Comparison of ENCODE assay signal across 8 cellular contexts in genomic region chr7:43834463-43835251, GRCh38. TPM values are rescaled to one million over a fixed set of nuclear protein-coding genes. Genes with fewer than 3 reads are reported as not detected.
DNase-seq lines count a peak whose midpoint lies in the region; ATAC-seq lines count a peak whose summit lies in the region.

No MANE protein-coding gene starts in this region.

- peak overlapping the region; percentile 34 for H3K4me3 ChIP-seq in mononuclear cell (ENCODE audit: low read length)

- ATAC-seq in GM21723 (IDR thresholded peaks at IDR 0.05; ENCODE audit: unreplicated experiment), result peak; percentile 45

- no peaks in the 10 kb centered on the region for H3K27me3 ChIP-seq in mononuclear cell (ENCODE audit: insufficient read depth, low read length)

- H3K9me3 ChIP-seq in mononuclear cell (ENCODE audit: low read depth, low read length), result peaks cover 4% of the 10 kb centered on the region

- H3K4me1 ChIP-seq in mononuclear cell (ENCODE audit: insufficient read depth, low read length), result peaks cover 18% of the 10 kb centered on the region

- DNase-seq in DMS53 treated with DMSO at 0.1 percent for 48 hours (lab: John Stamatoyannopoulos, UW; ENCODE audit: unreplicated experiment) (peak; percentile 57), NCI-H226 (peak; percentile 41), NCI-H1694 treated with DMSO at 0.1 percent for 48 hours (lab: John Stamatoyannopoulos, UW) (no peak), NCI-H1436 (lab: John Stamatoyannopoulos, UW) (no peak), NCI-H510A treated with DMSO at 0.1 percent for 48 hours (lab: John Stamatoyannopoulos, UW) (no peak)
- DNase-seq in activated effector memory CD4-positive, alpha-beta T cell treated with anti-CD3 and anti-CD28 coated beads, Interleukin-2, amount 50 U/mL, for 16 hours, result peak; percentile 73

RNA-seq across cellular contexts. Expression of gene MRPS24, which starts 34.7 kb away (rescaled TPM):
- 53.1 TPM for total RNA-seq in mononuclear cell

Comparison
In these comparisons a context has a peak if more than half of its experiments do, and no peak if none do; other contexts are left out.
1. DNase-seq: peak in DMS53 treated with DMSO at 0.1 percent for 48 hours (single experiment), NCI-H226 (single experiment) and activated effector memory CD4-positive, alpha-beta T cell treated with anti-CD3 and anti-CD28 coated beads, Interleukin-2, amount 50 U/mL, for 16 hours (single experiment); none in NCI-H1694 treated with DMSO at 0.1 percent for 48 hours (single experiment), NCI-H1436 (single experiment) and NCI-H510A treated with DMSO at 0.1 percent for 48 hours (single experiment).